In genomic region chr3:129607391-129608068, GRCh38 we compare ENCODE assay signal across 8 cellular contexts. TPM values are rescaled to one million over a fixed set of nuclear protein-coding genes. Genes with fewer than 3 reads are reported as not detected.
A peak's percentile ranks its signal among the peaks of the same experiment; 100 is the strongest.
DNase-seq lines count a peak whose midpoint lies in the region; ATAC-seq and TF ChIP-seq lines count a peak whose summit lies in the region.

No MANE protein-coding gene starts in this region.

- peak overlapping the region; percentile 87 for H2AFZ ChIP-seq in mammary epithelial cell (ENCODE audit: low read depth, low read length)
- H2AFZ ChIP-seq in mesenchymal stem cell (ENCODE audit: low read depth, low read length): no peak overlapping the region

- no peaks in the 10 kb centered on the region for H3K9me3 Mint-ChIP-seq in activated T-cell treated with anti-CD3 and anti-CD28 coated beads, Interleukin-2, amount 50 U/mL, for 72 hours

- H2BK15ac ChIP-seq in mesenchymal stem cell (ENCODE audit: low read depth, poor library complexity, severe bottlenecking): peak overlapping the region; percentile 98

- H3K23ac ChIP-seq in mesenchymal stem cell (ENCODE audit: low read length in 2 of 2): peak overlapping the region; percentile 26 to 94

- peak overlapping the region; percentile 92 to 95 for H3K4me3 Mint-ChIP-seq in activated T-cell treated with anti-CD3 and anti-CD28 coated beads, Interleukin-2, amount 50 U/mL, for 72 hours

- H3K9me3 ChIP-seq in mammary epithelial cell (replicated peaks; ENCODE audit: insufficient read depth, low read length) (no peaks in the 10 kb centered on the region), mesenchymal stem cell (ENCODE audit: control insufficient read depth, low read length) (no peaks in the 10 kb centered on the region), tibial nerve (no peaks in the 10 kb centered on the region), aorta (ENCODE audit: control insufficient read depth, low read length) (no peaks in the 10 kb centered on the region)

- no peaks in the 10 kb centered on the region for H3K36me3 ChIP-seq in mammary epithelial cell (ENCODE audit: insufficient read depth, low read length)
- peaks cover 0 to 6% of the 10 kb centered on the region in 2 experiments for H3K36me3 ChIP-seq in mesenchymal stem cell (ENCODE audit: control insufficient read depth in 1 of 2, insufficient read depth in 2 of 2, low read depth in 1 of 2, low read length in 2 of 2)
- no peaks in the 10 kb centered on the region for H3K36me3 ChIP-seq in tibial nerve
- H3K36me3 ChIP-seq in aorta (ENCODE audit: control insufficient read depth in 1 of 2, insufficient read depth in 2 of 2, low read length in 1 of 2): no peaks in the 10 kb centered on the region

- peak overlapping the region; percentile 89 to 95 for H2BK12ac ChIP-seq in mesenchymal stem cell (ENCODE audit: low read length in 2 of 2)

- H3K4me2 ChIP-seq in mammary epithelial cell (ENCODE audit: insufficient read depth, low read depth, low read length) (no peak overlapping the region), mesenchymal stem cell (ENCODE audit: low read length, poor library complexity, severe bottlenecking) (peak overlapping the region; percentile 80)

- peak overlapping the region; percentile 95 for H2BK120ac ChIP-seq in mesenchymal stem cell (ENCODE audit: low read depth, low read length)

- H3K27ac ChIP-seq in mammary epithelial cell (ENCODE audit: insufficient read depth, low read depth, low read length): no peak overlapping the region
- H3K27ac ChIP-seq in mesenchymal stem cell (ENCODE audit: low read length, poor library complexity, severe bottlenecking): peak overlapping the region; percentile 86
- H3K27ac ChIP-seq in tibial nerve: peak overlapping the region; percentile 90 to 99 (median 93)
- H3K27ac ChIP-seq in aorta (ENCODE audit: low read depth in 1 of 2, low read length in 2 of 2): peak overlapping the region in 1 of 2 donors; percentile 95

- WGBS in mammary epithelial cell (ENCODE audit: low coverage, missing lambda C conversion rate): 97% methylated on average over 10 of the region's 18 CpGs
- WGBS in mesenchymal stem cell: 40% methylated on average over 18 of the region's 18 CpGs
- 28 to 54% methylated on average over 17 to 18 of the region's 18 CpGs for WGBS in tibial nerve, 2 donors
- WGBS in aorta, 2 donors: 44 to 52% methylated on average over 18 of the region's 18 CpGs

- H3K27me3 Mint-ChIP-seq in activated T-cell treated with anti-CD3 and anti-CD28 coated beads, Interleukin-2, amount 50 U/mL, for 72 hours (ENCODE audit: low read depth): peaks cover 45% of the 10 kb centered on the region

- H2AK5ac ChIP-seq in mesenchymal stem cell (ENCODE audit: low read length, severe bottlenecking): peak overlapping the region; percentile 46

- peak overlapping the region; percentile 99 for H4K91ac ChIP-seq in mesenchymal stem cell (ENCODE audit: low read length)

- H3K9ac ChIP-seq in mammary epithelial cell (ENCODE audit: insufficient read depth, low read length): no peak overlapping the region
- H3K9ac ChIP-seq in mesenchymal stem cell (ENCODE audit: low read length): peak overlapping the region; percentile 91

- no peak for DNase-seq in activated T-cell treated with anti-CD3 and anti-CD28 coated beads, Interleukin-2, amount 50 U/mL, for 72 hours
- no peak for DNase-seq in activated T-cell treated with anti-CD3 and anti-CD28 coated beads for 4 hours
- no peak for DNase-seq in mammary epithelial cell
- DNase-seq in mesenchymal stem cell: peak; percentile 40
- no peak for DNase-seq in tibial nerve (ENCODE audit: low spot score in 2 of 2)
- DNase-seq in aorta: no peak
- no peak for DNase-seq in kidney tubule cell (ENCODE audit: low spot score)
- no peak for DNase-seq in 8988T

- peak overlapping the region; percentile 36 to 96 for H3K4ac ChIP-seq in mesenchymal stem cell (ENCODE audit: low read depth in 1 of 2, low read length in 2 of 2)

- ATAC-seq in activated T-cell treated with anti-CD3 and anti-CD28 coated beads, Interleukin-2, amount 50 U/mL, for 72 hours (replicated peaks in 1 of 2): no peak
- no peak for ATAC-seq in aorta (ENCODE audit: low FRiP score)

- H3K27me3 ChIP-seq in mammary epithelial cell (ENCODE audit: insufficient read depth, low read length) (peaks cover 14% of the 10 kb centered on the region), mesenchymal stem cell (ENCODE audit: control insufficient read depth in 1 of 2, insufficient read depth in 1 of 2, low read length in 2 of 2) (no peaks in the 10 kb centered on the region), tibial nerve (no peaks in the 10 kb centered on the region), aorta (ENCODE audit: control insufficient read depth in 1 of 2, insufficient read depth in 2 of 2, low read length in 1 of 2) (no peaks in the 10 kb centered on the region)

- peak overlapping the region; percentile 98 to 99 for H3K18ac ChIP-seq in mesenchymal stem cell (ENCODE audit: low read depth in 1 of 2, low read length in 2 of 2)

- CTCF ChIA-PET in mammary epithelial cell (lab: Charles Lee; ENCODE audit: low non-redundant PET): no interaction called here

- H4K20me1 ChIP-seq in mammary epithelial cell (ENCODE audit: insufficient read depth, low read length): no peaks in the 10 kb centered on the region

- H2BK5ac ChIP-seq in mesenchymal stem cell (ENCODE audit: low read depth, low read length, poor library complexity, severe bottlenecking): peak overlapping the region; percentile 63

- BruUV-seq in mammary epithelial cell (replicated peaks; lab: Mats Ljungman, UMichigan): no TSS peak

- peak overlapping the region; percentile 99 for H4K8ac ChIP-seq in mesenchymal stem cell (ENCODE audit: low read length)

- no peaks in the 10 kb centered on the region for H3K79me2 ChIP-seq in mammary epithelial cell (ENCODE audit: insufficient read depth, low read length)

- no peaks in the 10 kb centered on the region for H3K79me1 ChIP-seq in mesenchymal stem cell (replicated peaks; ENCODE audit: low read length, poor library complexity, severe bottlenecking)

- intact Hi-C loops in mammary epithelial cell (cut with micrococcal nuclease) (no loop called here), aorta (cut with DNase I) (loop anchor here in 1 of 2 donors (2.0 to 5.0 kb wide), 3 partner anchors 19 to 165 kb away; partner anchors contain the start of gene IFT122)

- TF ChIP-seq POLR2A in tibial nerve (IDR thresholded peaks at IDR 0.05): no peak

- H3K4me1 Mint-ChIP-seq in activated T-cell treated with anti-CD3 and anti-CD28 coated beads, Interleukin-2, amount 50 U/mL, for 72 hours (ENCODE audit: low read depth): peaks cover 13% of the 10 kb centered on the region

- H3K4me3 ChIP-seq in mammary epithelial cell (replicated peaks in 1 of 3; ENCODE audit: insufficient read depth in 1 of 3, low read depth in 2 of 3, low read length in 3 of 3) (no peak overlapping the region), mesenchymal stem cell (ENCODE audit: insufficient read depth in 1 of 2, low read depth in 1 of 2, low read length in 2 of 2) (peak overlapping the region; percentile 63 to 75), tibial nerve (peak overlapping the region; percentile 38 to 84 (median 62)), aorta (ENCODE audit: low read length in 2 of 2) (peak overlapping the region in 1 of 2 donors; percentile 31)

- in situ Hi-C loops in mammary epithelial cell (cut with MboI; ENCODE audit: low sequenced_read_pairs in 2 of 2): no loop called here

- H3K14ac ChIP-seq in mesenchymal stem cell (ENCODE audit: low read length in 2 of 2): peak overlapping the region in 1 of 2 experiments; percentile 98

- TF ChIP-seq CTCF in mammary epithelial cell (conservative IDR thresholded peaks at IDR 0.05 in 1 of 2, IDR thresholded peaks at IDR 0.05 in 1 of 2; ENCODE audit: extremely low read depth in 1 of 2, insufficient read depth in 1 of 2, low read depth in 1 of 2, low read length in 2 of 2) (no peak), tibial nerve (IDR thresholded peaks at IDR 0.05) (no peak)

- H3K36me3 Mint-ChIP-seq in activated T-cell treated with anti-CD3 and anti-CD28 coated beads, Interleukin-2, amount 50 U/mL, for 72 hours (ENCODE audit: insufficient read depth in 2 of 2): peaks cover 4 to 5% of the 10 kb centered on the region in 2 donors

- H3K27ac Mint-ChIP-seq in activated T-cell treated with anti-CD3 and anti-CD28 coated beads, Interleukin-2, amount 50 U/mL, for 72 hours: no peak overlapping the region

- TF ChIP-seq EP300 in tibial nerve (IDR thresholded peaks at IDR 0.05): no peak

- dilution Hi-C loops in mammary epithelial cell (cut with HindIII; ENCODE audit: low sequenced_read_pairs): no loop called here

- H3K4me1 ChIP-seq in mammary epithelial cell (ENCODE audit: insufficient read depth, low read length) (peaks cover 12% of the 10 kb centered on the region), mesenchymal stem cell (ENCODE audit: control insufficient read depth, insufficient read depth, low read depth, low read length) (peaks cover 65% of the 10 kb centered on the region), tibial nerve (peaks cover 0 to 76% (median 54%) of the 10 kb centered on the region in 4 donors), aorta (ENCODE audit: control insufficient read depth in 1 of 2, insufficient read depth in 2 of 2, low read length in 2 of 2) (no peaks in the 10 kb centered on the region)

RNA-seq across cellular contexts. Expression of gene PLXND1, which starts 1.1 kb away (rescaled TPM):
- 1 to 10 TPM; 4.1 to 4.2 TPM for total RNA-seq in activated T-cell treated with anti-CD3 and anti-CD28 coated beads, Interleukin-2, amount 50 U/mL, for 72 hours
- total RNA-seq in mammary epithelial cell (1 to 10 TPM; 2.3 to 2.7 TPM), tibial nerve (100 to 1,000 TPM; 155 to 300 (median 197) TPM), aorta (100 to 1,000 TPM; 176 to 358 TPM)
- polyA plus RNA-seq in mammary epithelial cell (0.63 TPM), aorta (100 to 1,000 TPM in 1 of 2 donors, 10 to 100 TPM in 1; 55.5 to 149 TPM)
- polyA minus RNA-seq in mammary epithelial cell: 0.83 TPM
- 288 TPM for polyA plus RNA-seq in mesenchymal stem cell (2013, experiment 1 of 2)
- polyA plus RNA-seq in mesenchymal stem cell (2013, experiment 2 of 2): 288 TPM

Comparison
In these comparisons a context has a peak if more than half of its experiments do, and no peak if none do; other contexts are left out.
1. H3K4me3 ChIP-seq: peak in mesenchymal stem cell (2 of 2) and tibial nerve (4 of 4); none in mammary epithelial cell (0 of 3).
2. RNA of gene PLXND1, which starts 1.1 kb away (total RNA-seq): 176 to 358 TPM in aorta and 155 to 300 TPM in tibial nerve; 4.1 to 4.2 TPM in activated T-cell treated with anti-CD3 and anti-CD28 coated beads, Interleukin-2, amount 50 U/mL, for 72 hours and 2.3 to 2.7 TPM in mammary epithelial cell; every median in the first group is over 10 times any median in the second.